10 cellular contexts compared by ENCODE assay signal in the genomic region with DNA sequence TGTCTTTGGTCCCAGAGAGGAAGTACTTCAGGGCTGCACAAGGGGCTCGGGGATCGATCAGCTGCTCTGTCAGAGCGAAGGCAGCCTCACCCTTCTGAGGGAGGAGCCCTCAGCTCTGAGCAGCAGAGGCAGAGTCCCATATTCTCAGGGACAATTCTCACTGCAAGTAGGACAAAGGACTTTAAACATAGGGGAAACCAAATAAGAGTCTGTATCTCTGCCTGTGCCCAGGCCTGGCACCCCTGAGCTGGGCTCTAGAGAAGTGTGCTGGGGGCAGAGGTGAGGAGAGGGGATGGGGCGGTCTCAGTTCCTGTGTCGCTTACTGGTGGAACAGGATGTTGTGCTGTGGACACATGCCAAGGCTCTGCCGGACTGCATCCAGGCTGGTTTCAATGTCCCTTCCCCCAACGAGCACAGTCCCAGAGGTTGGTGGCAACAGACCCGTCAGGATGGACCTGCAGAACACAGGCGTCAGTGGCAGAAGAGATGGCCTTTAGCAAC.
A peak's percentile ranks its signal among the peaks of the same experiment; 100 is the strongest.
DNase-seq lines count a peak whose midpoint lies in the region; ATAC-seq, FAIRE-seq and TF ChIP-seq lines count a peak whose summit lies in the region.
"Had no signal": no experiment of that assay in that cellular context is flagged by ENCODE, and none has a peak within 500 bp of the region (broad histone marks: within the 10 kb centered on the region; RNA-seq: fewer than 3 reads in every experiment).

No MANE protein-coding gene starts in this region.

- H3K4me3 ChIP-seq in NB4 (ENCODE audit: low read depth, low read length) (no peak overlapping the region), K562 (no peak overlapping the region), left lung (no peak overlapping the region), suprapubic skin (no peak overlapping the region), OCI-LY7 (ENCODE audit: low read depth, low read length, poor library complexity, severe bottlenecking) (no peak overlapping the region)

- CTCF ChIA-PET in K562 (lab: Yijun Ruan, JAX; ENCODE audit: low intra/inter-chr PET ratio), result interaction anchor here (0.6 kb wide), 1 partner anchor 810 kb away, joined by 4 read pairs; no protein-coding TSS in a partner anchor
- CTCF ChIA-PET in OCI-LY7 (lab: Charles Lee; ENCODE audit: unreplicated experiment), result no interaction called here

- TF ChIP-seq POLR2A in NB4 (IDR thresholded peaks at IDR 0.05; ENCODE audit: extremely low read depth, insufficient read length), result no peak
- TF ChIP-seq POLR2A in K562 (conservative IDR thresholded peaks at IDR 0.05), result no peak
- no peak for TF ChIP-seq POLR2A in suprapubic skin (IDR thresholded peaks at IDR 0.05)

- no peaks in the 10 kb centered on the region for H4K20me1 ChIP-seq in K562 (replicated peaks; ENCODE audit: control insufficient read depth, insufficient read depth, low read length)
- no peaks in the 10 kb centered on the region for H4K20me1 ChIP-seq in OCI-LY7 (ENCODE audit: insufficient read depth, low read length)

- peak; percentile 16; the same call in 1 of the 3 replicates for ATAC-seq in K562
- peak; percentile 30 for ATAC-seq in left lung
- ATAC-seq in GM21381 (IDR thresholded peaks at IDR 0.05; ENCODE audit: unreplicated experiment), result no peak

- POLR2A ChIA-PET in K562 (lab: Yijun Ruan, JAX), result no interaction called here
- POLR2A ChIA-PET in OCI-LY7 (lab: Charles Lee), result interaction anchor here (0.6 kb wide), 1 partner anchor 1438 kb away, joined by 3 read pairs; no protein-coding TSS in a partner anchor

- DNase-seq in NB4 (ENCODE audit: low read depth) (peak; percentile 30), K562 (ENCODE audit: extremely low read depth in 1 of 4, low spot score in 3 of 4) (no peak), left lung (peak in 1 of 2 donors; percentile 66), suprapubic skin (ENCODE audit: low spot score in 2 of 2) (peak in 1 of 2 donors; percentile 70), iPS-NIHi11 (ENCODE audit: low spot score) (no peak), D721Med (ENCODE audit: insufficient read length, low spot score) (no peak), OCI-LY7 (ENCODE audit: low spot score) (no peak)
- DNase-seq: activated gamma-delta T cell treated with Interleukin-2 at 50 U/mL for 16 hours had no signal

- H3K9me3 ChIP-seq in K562 (replicated peaks; ENCODE audit: control insufficient read depth, insufficient read depth, low read depth, low read length), result no peaks in the 10 kb centered on the region
- no peaks in the 10 kb centered on the region for H3K9me3 ChIP-seq in left lung
- no peaks in the 10 kb centered on the region for H3K9me3 ChIP-seq in suprapubic skin
- H3K9me3 ChIP-seq in OCI-LY7 (ENCODE audit: low read length), result no peaks in the 10 kb centered on the region

- H3K9me2 ChIP-seq in OCI-LY7 (ENCODE audit: insufficient read depth, low read length), result no peaks in the 10 kb centered on the region

- no peak overlapping the region for H3K27ac ChIP-seq in K562 (ENCODE audit: extremely low read depth, low read depth, low read length)
- peak overlapping the region; percentile 78 to 79 for H3K27ac ChIP-seq in left lung
- H3K27ac ChIP-seq in suprapubic skin, result peak overlapping the region; percentile 75
- H3K27ac ChIP-seq in OCI-LY7 (ENCODE audit: low read depth, low read length, poor library complexity, severe bottlenecking), result no peak overlapping the region

- TF ChIP-seq EP300 in K562 (IDR thresholded peaks at IDR 0.05; ENCODE audit: low read length) (no peak), suprapubic skin (IDR thresholded peaks at IDR 0.05) (no peak)

- H3K4me1 ChIP-seq in K562 (replicated peaks in 1 of 2; ENCODE audit: control insufficient read depth in 2 of 2, insufficient read depth in 2 of 2, low read length in 2 of 2), result 0 out of 5 replicates have a peak, but pooled peaks cover 0 to 4% of the 10 kb centered on the region in 2 experiments
- peaks cover 8 to 48% of the 10 kb centered on the region in 2 donors for H3K4me1 ChIP-seq in left lung
- peaks cover 35% of the 10 kb centered on the region for H3K4me1 ChIP-seq in suprapubic skin
- no peaks in the 10 kb centered on the region for H3K4me1 ChIP-seq in OCI-LY7 (ENCODE audit: insufficient read depth, low read length, poor library complexity, severe bottlenecking)

- H2AFZ ChIP-seq in K562 (ENCODE audit: low read depth, low read length) (no peak overlapping the region; the same call in 1 of the 2 replicates), OCI-LY7 (ENCODE audit: low read length) (no peak overlapping the region)

- intact Hi-C loops in K562 (cut with micrococcal nuclease) (no loop called here), left lung (cut with DNase I) (loop anchor here in 1 of 2 donors (10.0 kb wide), 1 partner anchor 280 kb away; no protein-coding TSS in a partner anchor), OCI-LY7 (cut with micrococcal nuclease; ENCODE audit: unreplicated experiment) (loop anchor here (5.0 kb wide), 1 partner anchor 763 kb away; no protein-coding TSS in a partner anchor)

- FAIRE-seq in K562 (lab: Jason Lieb, UNC), result no peak
- no peak for FAIRE-seq in D721Med (lab: Jason Lieb, UNC)
- FAIRE-seq: HTR-8/SVneo had no signal

- peaks cover 9 to 32% of the 10 kb centered on the region in 2 experiments; a peak in 4 of 5 replicates for H3K27me3 ChIP-seq in K562 (ENCODE audit: control insufficient read depth in 2 of 2, insufficient read depth in 2 of 2, low read length in 2 of 2)
- no peaks in the 10 kb centered on the region for H3K27me3 ChIP-seq in left lung
- no peaks in the 10 kb centered on the region for H3K27me3 ChIP-seq in suprapubic skin

- H3K36me3 ChIP-seq in K562 (ENCODE audit: control insufficient read depth, insufficient read depth, low read length) (no peaks in the 10 kb centered on the region), left lung (no peaks in the 10 kb centered on the region), suprapubic skin (no peaks in the 10 kb centered on the region), OCI-LY7 (ENCODE audit: insufficient read depth, low read length) (no peaks in the 10 kb centered on the region)

- H3K9ac ChIP-seq in K562 (ENCODE audit: insufficient read depth in 1 of 2, low read depth in 2 of 2, low read length in 2 of 2), result no peak overlapping the region

- TF ChIP-seq RAD21 in K562 (CRISPR knock-in tag; conservative IDR thresholded peaks at IDR 0.05 in 1 of 2, IDR thresholded peaks at IDR 0.05 in 1 of 2), result no peak

- no peaks in the 10 kb centered on the region for H3K9me1 ChIP-seq in K562 (ENCODE audit: control insufficient read depth, insufficient read depth, low read length)

- no peak overlapping the region for H3K4me2 ChIP-seq in K562 (ENCODE audit: insufficient read depth, low read length)
- no peak overlapping the region for H3K4me2 ChIP-seq in OCI-LY7 (ENCODE audit: low read length)

- no peak for TF ChIP-seq CTCF in NB4 (IDR thresholded peaks at IDR 0.05; ENCODE audit: low read depth, low read length)
- TF ChIP-seq CTCF in K562 (IDR thresholded peaks at IDR 0.05 in 2 of 3, conservative IDR thresholded peaks at IDR 0.05 in 1 of 3; ENCODE audit: insufficient read depth in 2 of 3, low read depth in 1 of 3, low read length in 3 of 3), result no peak
- no peak for TF ChIP-seq CTCF in left lung (IDR thresholded peaks at IDR 0.05)
- TF ChIP-seq CTCF in suprapubic skin (IDR thresholded peaks at IDR 0.05), result no peak
- TF ChIP-seq CTCF in D721Med (IDR thresholded peaks at IDR 0.05; ENCODE audit: insufficient read depth, missing control alignments), result no peak
- TF ChIP-seq CTCF in OCI-LY7 (conservative IDR thresholded peaks at IDR 0.05; ENCODE audit: low read length), result no peak

- no peaks in the 10 kb centered on the region for H3K79me2 ChIP-seq in K562 (ENCODE audit: control insufficient read depth, insufficient read depth, low read length)
- H3K79me2 ChIP-seq in OCI-LY7 (ENCODE audit: insufficient read depth, low read depth, low read length), result no peaks in the 10 kb centered on the region

- in situ Hi-C loops in K562 (cut with MboI), result loop anchor here (10.0 kb wide), 1 partner anchor 420 kb away; no protein-coding TSS in a partner anchor

- WGBS in K562 (ENCODE audit: insufficient coverage, low coverage, missing lambda C conversion rate), result 8% methylated on average over 9 of the region's 9 CpGs
- 29% methylated on average over 8 of the region's 9 CpGs for WGBS in suprapubic skin

- no TSS peak for BruUV-seq in K562 (replicated peaks; lab: Mats Ljungman, UMichigan)
- BruUV-seq in OCI-LY7 (replicated peaks; lab: Mats Ljungman, UMichigan), result no TSS peak

TF ChIP-seq in K562, 482 proteins besides CTCF, POLR2A, EP300 and RAD21 (continues in another document):
- no peak for TF ChIP-seq ZNF431 (CRISPR knock-in tag; IDR thresholded peaks at IDR 0.05)
- no peak for TF ChIP-seq RFX7 (CRISPR knock-in tag; IDR thresholded peaks at IDR 0.05)
- no peak for TF ChIP-seq BRF1 (IDR thresholded peaks at IDR 0.05; ENCODE audit: borderline replicate concordance, extremely low read depth, insufficient read length)
- TF ChIP-seq, protein P1, sequence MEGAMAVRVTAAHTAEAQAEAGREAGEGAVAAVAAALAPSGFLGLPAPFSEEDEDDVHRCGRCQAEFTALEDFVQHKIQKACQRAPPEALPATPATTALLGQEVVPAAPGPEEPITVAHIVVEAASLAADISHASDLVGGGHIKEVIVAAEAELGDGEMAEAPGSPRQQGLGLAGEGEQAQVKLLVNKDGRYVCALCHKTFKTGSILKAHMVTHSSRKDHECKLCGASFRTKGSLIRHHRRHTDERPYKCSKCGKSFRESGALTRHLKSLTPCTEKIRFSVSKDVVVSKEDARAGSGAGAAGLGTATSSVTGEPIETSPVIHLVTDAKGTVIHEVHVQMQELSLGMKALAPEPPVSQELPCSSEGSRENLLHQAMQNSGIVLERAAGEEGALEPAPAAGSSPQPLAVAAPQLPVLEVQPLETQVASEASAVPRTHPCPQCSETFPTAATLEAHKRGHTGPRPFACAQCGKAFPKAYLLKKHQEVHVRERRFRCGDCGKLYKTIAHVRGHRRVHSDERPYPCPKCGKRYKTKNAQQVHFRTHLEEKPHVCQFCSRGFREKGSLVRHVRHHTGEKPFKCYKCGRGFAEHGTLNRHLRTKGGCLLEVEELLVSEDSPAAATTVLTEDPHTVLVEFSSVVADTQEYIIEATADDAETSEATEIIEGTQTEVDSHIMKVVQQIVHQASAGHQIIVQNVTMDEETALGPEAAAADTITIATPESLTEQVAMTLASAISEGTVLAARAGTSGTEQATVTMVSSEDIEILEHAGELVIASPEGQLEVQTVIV (CRISPR knock-in tag; IDR thresholded peaks at IDR 0.05; ENCODE audit: borderline replicate concordance), result no peak

Comparison
In these comparisons a context has a peak if more than half of its experiments do, and no peak if none do; other contexts are left out.
1. H3K27ac ChIP-seq: peak in left lung (2 of 2) and suprapubic skin (single experiment); none in K562 (single experiment) and OCI-LY7 (single experiment).